Comparison of ENCODE assay signal across 8 cellular contexts in the genomic region with DNA sequence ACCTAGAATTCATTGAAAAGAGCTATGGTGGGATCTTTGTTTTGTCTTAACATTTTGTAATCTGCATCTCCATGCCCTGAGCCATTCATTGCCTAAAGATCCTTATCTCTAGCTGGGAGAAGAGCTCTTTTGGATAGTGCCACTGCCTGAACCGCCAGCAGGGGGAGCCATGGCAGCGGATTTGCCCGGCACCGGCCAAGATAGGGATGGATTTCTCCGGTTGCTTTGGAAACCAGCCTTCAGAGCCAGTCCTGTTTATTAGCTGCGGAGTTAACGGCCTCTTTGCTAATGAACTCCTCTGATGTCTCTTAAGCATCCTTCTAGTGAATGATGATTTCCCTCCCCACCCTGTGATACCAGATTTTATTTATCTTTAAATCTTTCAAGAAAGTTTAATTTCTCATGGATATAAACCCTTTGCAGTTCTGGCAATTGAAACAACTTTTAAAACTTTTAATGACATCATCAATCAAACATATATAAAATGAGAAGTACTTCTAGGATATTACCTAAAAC. TPM values are rescaled to one million over a fixed set of nuclear protein-coding genes. Genes with fewer than 3 reads are reported as not detected.
DNase-seq lines count a peak whose midpoint lies in the region; ATAC-seq and TF ChIP-seq lines count a peak whose summit lies in the region.

No MANE protein-coding gene starts in this region.

- DNase-seq in CD4-positive, CD25-positive, alpha-beta regulatory T cell = peak; percentile 64 to 79 (median 69)
- DNase-seq in NCI-H1105 treated with DMSO at 0.1 percent for 48 hours (lab: John Stamatoyannopoulos, UW) (peak; percentile 59), T-helper 9 cell (peak; percentile 79), amygdala (lab: John Stamatoyannopoulos, UW) (peak in 51 of 56 donors; percentile 2 to 84 (median 42)), right atrium auricular region (ENCODE audit: low spot score) (peak; percentile 71), sigmoid colon (peak; percentile 88)

- TF ChIP-seq CTCF in right atrium auricular region (IDR thresholded peaks at IDR 0.05) = peak; percentile 78 to 83
- TF ChIP-seq CTCF in sigmoid colon (IDR thresholded peaks at IDR 0.05) = peak; percentile 62 to 89 (median 78)

- H3K27me3 ChIP-seq in CD4-positive, CD25-positive, alpha-beta regulatory T cell (ENCODE audit: control insufficient read depth, insufficient read depth, low read length) = peaks cover 2% of the 10 kb centered on the region
- H3K27me3 ChIP-seq in right atrium auricular region = no peaks in the 10 kb centered on the region
- no peaks in the 10 kb centered on the region for H3K27me3 ChIP-seq in sigmoid colon

- H3K4me3 ChIP-seq in CD4-positive, CD25-positive, alpha-beta regulatory T cell (ENCODE audit: low read depth, low read length) = no peak overlapping the region
- H3K4me3 ChIP-seq in right atrium auricular region (no peak overlapping the region), sigmoid colon (no peak overlapping the region)

- peaks cover 6% of the 10 kb centered on the region for H3K4me1 ChIP-seq in CD4-positive, CD25-positive, alpha-beta regulatory T cell (ENCODE audit: control insufficient read depth, insufficient read depth, low read length, poor library complexity, severe bottlenecking)
- H3K4me1 ChIP-seq in right atrium auricular region (no peaks in the 10 kb centered on the region), sigmoid colon (peaks cover 0 to 6% (median 0%) of the 10 kb centered on the region in 4 donors)

- TF ChIP-seq POLR2A in sigmoid colon (IDR thresholded peaks at IDR 0.05) = no peak

- peaks cover 0 to 2% (median 0%) of the 10 kb centered on the region in 7 donors for H3K9me3 Mint-ChIP-seq in CD4-positive, CD25-positive, alpha-beta regulatory T cell

- no peak overlapping the region for H3K27ac ChIP-seq in CD4-positive, CD25-positive, alpha-beta regulatory T cell (ENCODE audit: insufficient read depth, low read length, poor library complexity, severe bottlenecking)
- H3K27ac ChIP-seq in right atrium auricular region (no peak overlapping the region), sigmoid colon (no peak overlapping the region)

- H3K27ac Mint-ChIP-seq in CD4-positive, CD25-positive, alpha-beta regulatory T cell = peak overlapping the region in 1 of 3 donors; percentile 93

- no peaks in the 10 kb centered on the region for H3K36me3 ChIP-seq in CD4-positive, CD25-positive, alpha-beta regulatory T cell (ENCODE audit: control insufficient read depth, insufficient read depth, low read length)
- H3K36me3 ChIP-seq in right atrium auricular region = no peaks in the 10 kb centered on the region
- H3K36me3 ChIP-seq in sigmoid colon = no peaks in the 10 kb centered on the region

- H3K4me1 Mint-ChIP-seq in CD4-positive, CD25-positive, alpha-beta regulatory T cell = peaks cover 0 to 6% (median 4%) of the 10 kb centered on the region in 4 donors

- ATAC-seq in CD4-positive, CD25-positive, alpha-beta regulatory T cell (ENCODE audit: low read depth in 2 of 2) = peak; percentile 64 to 67
- ATAC-seq in GM21447 (IDR thresholded peaks at IDR 0.05; ENCODE audit: unreplicated experiment) (peak; percentile 72), HG03439 (IDR thresholded peaks at IDR 0.05; ENCODE audit: unreplicated experiment) (no peak)

- intact Hi-C loops in sigmoid colon (cut with DNase I) = loop anchor here (5.0 kb wide), 1 partner anchor 1120 kb away; no protein-coding TSS in a partner anchor

- H3K36me3 Mint-ChIP-seq in CD4-positive, CD25-positive, alpha-beta regulatory T cell = no peaks in the 10 kb centered on the region

- H3K9me3 ChIP-seq in CD4-positive, CD25-positive, alpha-beta regulatory T cell (ENCODE audit: control insufficient read depth in 2 of 2, low read length in 2 of 2) = no peaks in the 10 kb centered on the region
- H3K9me3 ChIP-seq in right atrium auricular region (no peaks in the 10 kb centered on the region), sigmoid colon (no peaks in the 10 kb centered on the region)

- WGBS in sigmoid colon, 2 donors = 1% methylated on average over 7 of the region's 7 CpGs

- H3K4me3 Mint-ChIP-seq in CD4-positive, CD25-positive, alpha-beta regulatory T cell = peak overlapping the region in 1 of 4 donors; percentile 21

- no peak for TF ChIP-seq EP300 in sigmoid colon (IDR thresholded peaks at IDR 0.05)

- H3K27me3 Mint-ChIP-seq in CD4-positive, CD25-positive, alpha-beta regulatory T cell = peaks cover 12% of the 10 kb centered on the region

RNA-seq across cellular contexts. Expression of a gene that starts 58.2 kb away (rescaled TPM):
- not detected for total RNA-seq in CD4-positive, CD25-positive, alpha-beta regulatory T cell
- polyA plus RNA-seq in CD4-positive, CD25-positive, alpha-beta regulatory T cell = not detected
- total RNA-seq in right atrium auricular region (not detected), sigmoid colon (not detected)
- polyA plus RNA-seq in sigmoid colon = not detected
